In the genomic region with DNA sequence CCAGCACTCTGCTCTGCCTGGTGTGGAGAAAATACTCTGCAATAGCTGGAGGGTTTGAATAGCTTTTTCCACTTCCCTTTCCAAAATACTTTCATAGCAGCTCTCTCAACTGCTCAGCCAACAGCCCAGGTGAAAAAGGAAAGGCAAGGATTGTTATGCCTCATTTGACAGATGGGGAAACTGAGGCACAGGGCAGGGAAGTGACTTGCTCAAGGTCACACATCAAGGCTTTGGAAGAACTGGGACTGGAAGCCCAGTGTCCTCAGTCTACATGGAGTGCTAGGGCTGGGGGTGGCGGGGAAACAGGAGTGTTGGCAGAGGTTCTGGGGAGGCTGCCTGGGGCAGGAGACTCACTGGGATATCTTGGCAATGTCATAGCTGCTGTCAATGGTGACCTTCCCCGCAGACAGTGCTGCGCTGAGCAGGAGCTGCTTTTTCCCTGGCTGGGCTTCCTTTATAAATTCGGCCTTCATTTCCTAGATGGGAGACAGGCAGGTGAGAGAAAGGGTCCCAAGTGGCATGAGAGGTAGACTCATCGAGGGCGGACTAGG, we compare ENCODE assay signal across 16 cellular contexts. TPM values are rescaled to one million over a fixed set of nuclear protein-coding genes. Genes with fewer than 3 reads are reported as not detected.
"Had no signal": no experiment of that assay in that cellular context is flagged by ENCODE, and none has a peak within 500 bp of the region (broad histone marks: within the 10 kb centered on the region; RNA-seq: fewer than 3 reads in every experiment).

No MANE protein-coding gene starts in this region.

- H3K27ac ChIP-seq: coronary artery, gastrocnemius medialis, prostate gland, right atrium auricular region, transverse colon had no signal

- H3K4me1 ChIP-seq: prostate gland had no signal

- H3K4me1 Mint-ChIP-seq: central memory CD8-positive, alpha-beta T cell had no signal

- H3K9me3 ChIP-seq: gastrocnemius medialis, prostate gland, right atrium auricular region, transverse colon had no signal

- H3K27me3 ChIP-seq: gastrocnemius medialis, right atrium auricular region, transverse colon had no signal

- H3K9me3 Mint-ChIP-seq: brain; central memory CD8-positive, alpha-beta T cell; natural killer cell; stimulated activated naive CD8-positive, alpha-beta T cell treated with anti-CD3 and anti-CD28 coated beads, Interleukin-15, Interleukin-2, amounts not matched to agents 100 ng/mL and 50 ng/mL, for 24 hours had no signal

- H3K27me3 Mint-ChIP-seq: stimulated activated naive CD8-positive, alpha-beta T cell treated with anti-CD3 and anti-CD28 coated beads, Interleukin-15, Interleukin-2, amounts not matched to agents 100 ng/mL and 50 ng/mL, for 24 hours had no signal

- DNase-seq: activated CD4-positive, alpha-beta T cell treated with anti-CD3 and anti-CD28 coated beads, Interleukin-2, amount 50 U/mL, for 4 hours; anterior cingulate cortex; gastrocnemius medialis; natural killer cell; stimulated activated CD4-positive, alpha-beta T cell treated with anti-CD3 and anti-CD28 coated beads, Interleukin-2, amount 100 ng/mL, for 24 hours; SW 1271; T-helper 2 cell; transverse colon had no signal

- H3K36me3 ChIP-seq: gastrocnemius medialis, prostate gland, right atrium auricular region, transverse colon had no signal

- H3K36me3 Mint-ChIP-seq: brain, natural killer cell had no signal

- H3K4me3 Mint-ChIP-seq: brain; central memory CD8-positive, alpha-beta T cell; natural killer cell; stimulated activated naive CD8-positive, alpha-beta T cell treated with anti-CD3 and anti-CD28 coated beads, Interleukin-15, Interleukin-2, amounts not matched to agents 100 ng/mL and 50 ng/mL, for 24 hours had no signal

- H3K27ac Mint-ChIP-seq: natural killer cell; stimulated activated naive CD8-positive, alpha-beta T cell treated with anti-CD3 and anti-CD28 coated beads, Interleukin-15, Interleukin-2, amounts not matched to agents 100 ng/mL and 50 ng/mL, for 24 hours had no signal

- H3K4me3 ChIP-seq: coronary artery, gastrocnemius medialis, prostate gland, right atrium auricular region, transverse colon had no signal

RNA-seq across cellular contexts. Expression of a gene that starts 6.8 kb away (rescaled TPM):
- total RNA-seq: esophagus mucosa, kidney epithelial cell, natural killer cell, right atrium auricular region, transverse colon had no signal

RNA-seq across cellular contexts. Expression of a gene that starts 47.0 kb away (rescaled TPM):
- total RNA-seq: kidney epithelial cell, right atrium auricular region had no signal

RNA-seq across cellular contexts. Expression of a gene that starts 54.9 kb away (rescaled TPM):
- total RNA-seq: natural killer cell had no signal
